ENCODE assay signal across 13 cellular contexts in genomic region chr1:201711101-201711597, GRCh38.
A peak's percentile ranks its signal among the peaks of the same experiment; 100 is the strongest.
DNase-seq lines count a peak whose midpoint lies in the region; ATAC-seq, FAIRE-seq and TF ChIP-seq lines count a peak whose summit lies in the region.
"Had no signal": no experiment of that assay in that cellular context is flagged by ENCODE, and none has a peak within 500 bp of the region (broad histone marks: within the 10 kb centered on the region; RNA-seq: fewer than 3 reads in every experiment).

No MANE protein-coding gene starts in this region.

- peaks cover 76% of the 10 kb centered on the region for H3K79me2 ChIP-seq in astrocyte (ENCODE audit: insufficient read depth, low read length)

- peaks cover 25% of the 10 kb centered on the region for H4K20me1 ChIP-seq in astrocyte (ENCODE audit: insufficient read depth, low read length)

- ATAC-seq in GM21717 (IDR thresholded peaks at IDR 0.05; ENCODE audit: unreplicated experiment) (no peak), GM21786 (IDR thresholded peaks at IDR 0.05; ENCODE audit: unreplicated experiment) (no peak)

- DNase-seq in Daoy (ENCODE audit: low read depth), result peak; percentile 30
- no peak for DNase-seq in astrocyte (ENCODE audit: low read depth)
- no peak for DNase-seq in activated CD4-positive, CD25-positive, alpha-beta regulatory T cell treated with anti-CD3 and anti-CD28 coated beads, Interleukin-2, amount 50 U/mL, for 72 hours
- no peak for DNase-seq in HT-29 (ENCODE audit: low spot score)
- DNase-seq: CD4-positive, CD25-positive, alpha-beta regulatory T cell; cortex of kidney; GOT3; NCI-H345 had no signal

- no peaks in the 10 kb centered on the region for H3K27me3 Mint-ChIP-seq in astrocyte (ENCODE audit: low read depth, unreplicated experiment)
- H3K27me3 Mint-ChIP-seq: CD4-positive, CD25-positive, alpha-beta regulatory T cell had no signal

- peaks cover 82% of the 10 kb centered on the region for H3K4me1 ChIP-seq in astrocyte (ENCODE audit: insufficient read depth, low read length)

- H3K4me1 Mint-ChIP-seq in astrocyte (ENCODE audit: low read depth, unreplicated experiment), result peaks cover 68% of the 10 kb centered on the region

- peaks cover 5% of the 10 kb centered on the region for H3K36me3 Mint-ChIP-seq in astrocyte (ENCODE audit: low read depth, unreplicated experiment)
- H3K36me3 Mint-ChIP-seq: CD4-positive, CD25-positive, alpha-beta regulatory T cell had no signal

- H3K27me3 ChIP-seq in astrocyte (ENCODE audit: insufficient read depth, low read length), result no peaks in the 10 kb centered on the region
- no peaks in the 10 kb centered on the region for H3K27me3 ChIP-seq in layer of hippocampus (ENCODE audit: control insufficient read depth, insufficient read depth, low read length)
- H3K27me3 ChIP-seq: SJSA1 had no signal

- H3K4me3 ChIP-seq in astrocyte (ENCODE audit: insufficient read depth, low read depth, low read length), result no peak overlapping the region
- no peak overlapping the region for H3K4me3 ChIP-seq in skin epidermis
- H3K4me3 ChIP-seq: SJSA1 had no signal

- H3K4me3 Mint-ChIP-seq in astrocyte (ENCODE audit: unreplicated experiment), result no peak overlapping the region
- H3K4me3 Mint-ChIP-seq: CD4-positive, CD25-positive, alpha-beta regulatory T cell had no signal

- peak overlapping the region; percentile 98 for H3K27ac ChIP-seq in astrocyte (ENCODE audit: low read depth, low read length)
- H3K27ac ChIP-seq in layer of hippocampus (ENCODE audit: low read depth, low read length), result peak overlapping the region; percentile 87
- H3K27ac ChIP-seq in skin epidermis, result peak overlapping the region in 20 of 21 experiments; percentile 10 to 91 (median 72)

- peaks cover 3% of the 10 kb centered on the region for H3K36me3 ChIP-seq in astrocyte (ENCODE audit: insufficient read depth, low read length)

- H3K9me3 Mint-ChIP-seq in astrocyte (ENCODE audit: unreplicated experiment), result no peaks in the 10 kb centered on the region
- H3K9me3 Mint-ChIP-seq: CD4-positive, CD25-positive, alpha-beta regulatory T cell had no signal

- H3K9ac ChIP-seq in astrocyte (ENCODE audit: low read length), result peak overlapping the region; percentile 78

- FAIRE-seq in astrocyte (lab: Jason Lieb, UNC), result no peak

- H2AFZ ChIP-seq in astrocyte (ENCODE audit: low read depth, low read length), result no peak overlapping the region

- H3K4me2 ChIP-seq in astrocyte (ENCODE audit: low read length), result peak overlapping the region; percentile 58

- no peak for TF ChIP-seq CTCF in astrocyte (IDR thresholded peaks at IDR 0.05; ENCODE audit: insufficient read depth, low read depth, low read length)

- no peaks in the 10 kb centered on the region for H3K9me3 ChIP-seq in astrocyte (ENCODE audit: insufficient read depth, low read depth, low read length)
- H3K9me3 ChIP-seq: SJSA1 had no signal

- peak overlapping the region; percentile 84 for H3K27ac Mint-ChIP-seq in astrocyte (ENCODE audit: unreplicated experiment)
- H3K27ac Mint-ChIP-seq: CD4-positive, CD25-positive, alpha-beta regulatory T cell had no signal
